22 cellular contexts compared by ENCODE assay signal in genomic region chr3:123525433-123525832, GRCh38.
"Had no signal": no experiment of that assay in that cellular context is flagged by ENCODE, and none has a peak within 500 bp of the region (broad histone marks: within the 10 kb centered on the region; RNA-seq: fewer than 3 reads in every experiment).

No MANE protein-coding gene starts in this region.

- H3K4me2 ChIP-seq: KMS-11, PC-9 had no signal

- H2AFZ ChIP-seq: PC-9 had no signal

- H3K36me3 ChIP-seq: breast epithelium had no signal

- H3K4me1 ChIP-seq: breast epithelium had no signal

- H3K27me3 ChIP-seq: breast epithelium had no signal

- H3K4me3 ChIP-seq: breast epithelium, coronary artery, PC-9 had no signal

- H3K27ac ChIP-seq: breast epithelium, coronary artery, KMS-11, PC-9 had no signal

- H3K9me3 Mint-ChIP-seq: activated B cell treated with CpG ODN at 0.5 μM for 24 hours; activated T-helper 1 cell treated with anti-CD3 and anti-CD28 coated beads, Interleukin-12 subunit alpha, Interleukin-12 subunit beta, Interleukin-2, Interleukin-4 antibody, amounts not matched to agents 30 ng/mL and 10 ng/mL and 1 ng/mL, durations not matched to agents 14 hours and 24 hours and 36 hours; T-helper 1 cell treated with Interleukin-12 subunit alpha and Interleukin-12 subunit beta and Interleukin-4 antibody, amounts not matched to agents 30 μg/mL and 1 μg/mL, for 36 hours had no signal

- H3K27me3 Mint-ChIP-seq: activated B cell treated with CpG ODN at 0.5 μM for 24 hours had no signal

- H3K9ac ChIP-seq: KMS-11 had no signal

- H3K27ac Mint-ChIP-seq: activated B cell treated with CpG ODN at 0.5 μM for 24 hours; activated T-helper 1 cell treated with anti-CD3 and anti-CD28 coated beads, Interleukin-12 subunit alpha, Interleukin-12 subunit beta, Interleukin-2, Interleukin-4 antibody, amounts not matched to agents 30 ng/mL and 10 ng/mL and 1 ng/mL, durations not matched to agents 14 hours and 24 hours and 36 hours; T-helper 1 cell treated with Interleukin-12 subunit alpha and Interleukin-12 subunit beta and Interleukin-4 antibody, amounts not matched to agents 30 μg/mL and 1 μg/mL, for 36 hours had no signal

- H3K4me3 Mint-ChIP-seq: activated B cell treated with CpG ODN at 0.5 μM for 24 hours; activated T-helper 1 cell treated with anti-CD3 and anti-CD28 coated beads, Interleukin-12 subunit alpha, Interleukin-12 subunit beta, Interleukin-2, Interleukin-4 antibody, amounts not matched to agents 30 ng/mL and 10 ng/mL and 1 ng/mL, durations not matched to agents 14 hours and 24 hours and 36 hours; T-helper 1 cell treated with Interleukin-12 subunit alpha and Interleukin-12 subunit beta and Interleukin-4 antibody, amounts not matched to agents 30 μg/mL and 1 μg/mL, for 36 hours had no signal

- H3K9me3 ChIP-seq: breast epithelium had no signal

- DNase-seq: activated B cell treated with CpG ODN at 0.5 μM for 24 hours; activated CD8-positive, alpha-beta memory T cell treated with anti-CD3 and anti-CD28 coated beads for 24 hours; activated effector memory CD4-positive, alpha-beta T cell treated with anti-CD3 and anti-CD28 coated beads, Interleukin-2, amount 50 U/mL, for 16 hours; activated naive CD4-positive, alpha-beta T cell treated with Interleukin-2 at 50 U/mL for 16 hours; aorta; central memory CD4-positive, alpha-beta T cell; MV-4-11; NCI-H1092 treated with DMSO at 0.1 percent for 48 hours; NCI-H1436; NCI-H1694 treated with DMSO at 0.1 percent for 48 hours; NCI-H2029 treated with DMSO at 0.1 percent for 48 hours; NCI-H345; NCI-H510A; NCI-H69; PC-9; SHP77 treated with DMSO at 0.1 percent for 48 hours; T-helper 9 cell had no signal
